8 cellular contexts compared by ENCODE assay signal in genomic region chr11:73982990-73983763, GRCh38. TPM values are rescaled to one million over a fixed set of nuclear protein-coding genes. Genes with fewer than 3 reads are reported as not detected.
A peak's percentile ranks its signal among the peaks of the same experiment; 100 is the strongest.
DNase-seq lines count a peak whose midpoint lies in the region; FAIRE-seq and TF ChIP-seq lines count a peak whose summit lies in the region.

No MANE protein-coding gene starts in this region.

- H4K91ac ChIP-seq in H1 (replicated peaks; ENCODE audit: insufficient read length, low read length) = peak overlapping the region; percentile 95

- H3K79me2 ChIP-seq in H1 (ENCODE audit: control insufficient read depth in 1 of 2, insufficient read depth in 2 of 2, low read length in 2 of 2) (peaks cover 0 to 6% of the 10 kb centered on the region in 2 experiments; a peak in 1 of 4 replicates), mesendoderm (ENCODE audit: control insufficient read depth, insufficient read depth, low read length) (peaks cover 7% of the 10 kb centered on the region)

- H4K5ac ChIP-seq in H1 (ENCODE audit: insufficient read length, low read depth, low read length) (peak overlapping the region; percentile 87), mesendoderm (ENCODE audit: low read length) (no peak overlapping the region)

- H2BK20ac ChIP-seq in H1 (ENCODE audit: low read length) = peak overlapping the region; percentile 93; the same call in 1 of the 2 replicates

- H3K4me3 ChIP-seq in H1 (ENCODE audit: extremely low read depth in 1 of 4, insufficient read depth in 2 of 4, low read depth in 3 of 4, low read length in 4 of 4) = peak overlapping the region; percentile 71 to 96 (median 79)
- H3K4me3 ChIP-seq in mesendoderm (ENCODE audit: low read length) = peak overlapping the region; percentile 37

- H3K27me3 ChIP-seq in H1 (replicated peaks in 1 of 4; ENCODE audit: control insufficient read depth in 3 of 4, extremely low read depth in 1 of 4, insufficient read depth in 3 of 4, low read length in 3 of 4) (peaks cover 0 to 2% (median 0%) of the 10 kb centered on the region in 4 experiments; a peak in 2 of 7 replicates), mesendoderm (ENCODE audit: insufficient read depth, low read length, poor library complexity) (no peaks in the 10 kb centered on the region)

- 4% methylated on average over 51 of the region's 59 CpGs; no CpG with 5 or more reads in 1 of the 2 experiments for WGBS in H1 (ENCODE audit: extremely low coverage in 1 of 2, insufficient coverage in 1 of 2, insufficient read length in 1 of 2, insufficient replicate concordance in 2 of 2, low coverage in 1 of 2, low lambda C conversion rate in 2 of 2, missing lambda C conversion rate in 1 of 2), 2 experiments
- WGBS in mesendoderm (ENCODE audit: extremely low coverage, insufficient coverage, low lambda C conversion rate) = no CpG with 5 or more reads among the region's 59 CpGs

- POLR2A ChIA-PET in H1 (lab: Charles Lee; ENCODE audit: partially characterized antibody) = interaction anchor here (0.9 to 6.8 kb wide), 5 partner anchors 13 to 190 kb away, joined by 4 to 94 read pairs (median 11); no protein-coding TSS in a partner anchor

- H3K14ac ChIP-seq in H1 (ENCODE audit: insufficient read length) = peak overlapping the region; percentile 25

- H4K20me1 ChIP-seq in H1 (replicated peaks in 1 of 2; ENCODE audit: control insufficient read depth in 1 of 2, insufficient read depth in 2 of 2, low read length in 2 of 2) = peaks cover 0 to 4% of the 10 kb centered on the region in 2 experiments

- peaks cover 2% of the 10 kb centered on the region; the same call in 1 of the 2 replicates for H3K79me1 ChIP-seq in H1 (ENCODE audit: low read depth, low read length)
- peaks cover 10% of the 10 kb centered on the region for H3K79me1 ChIP-seq in mesendoderm (ENCODE audit: low read length)

- H3K4me1 ChIP-seq in H1 (replicated peaks in 1 of 4; ENCODE audit: control insufficient read depth in 3 of 4, insufficient read depth in 4 of 4, low read length in 3 of 4) (peaks cover 7 to 18% (median 10%) of the 10 kb centered on the region in 4 experiments), mesendoderm (ENCODE audit: control insufficient read depth, low read depth, low read length) (peaks cover 16% of the 10 kb centered on the region)

- H2BK15ac ChIP-seq in H1 (ENCODE audit: low read length) (peak overlapping the region; percentile 100; the same call in 1 of the 2 replicates), mesendoderm (replicated peaks; ENCODE audit: low read depth) (no peak overlapping the region)

- peak overlapping the region; percentile 86 to 100 for H3K4me2 ChIP-seq in H1 (ENCODE audit: insufficient read depth in 1 of 2, low read depth in 2 of 2, low read length in 2 of 2)
- peak overlapping the region; percentile 84 for H3K4me2 ChIP-seq in mesendoderm (ENCODE audit: low read length)

- H3K36me3 ChIP-seq in H1 (ENCODE audit: control insufficient read depth in 2 of 4, insufficient read depth in 4 of 4, low read length in 3 of 4) (peaks cover 2 to 29% (median 8%) of the 10 kb centered on the region in 4 experiments; a peak in 5 of 8 replicates), mesendoderm (ENCODE audit: control insufficient read depth, insufficient read depth, low read length) (peaks cover 6% of the 10 kb centered on the region)

- H3K9me3 ChIP-seq in H1 (ENCODE audit: insufficient read depth in 2 of 2, low read depth in 1 of 2, low read length in 1 of 2) = no peaks in the 10 kb centered on the region

- FAIRE-seq in H1 (lab: Jason Lieb, UNC) = no peak

- peak in 1 of 2 experiments; percentile 23; a peak in 1 of 3 replicates for TF ChIP-seq POLR2A in H1 (IDR thresholded peaks at IDR 0.05; ENCODE audit: control extremely low read depth in 1 of 2, low read depth in 2 of 2, low read length in 2 of 2)

- H3K9ac ChIP-seq in H1 (replicated peaks in 1 of 4; ENCODE audit: extremely low read depth in 1 of 4, low read depth in 3 of 4, low read length in 3 of 4) (peak overlapping the region in 3 of 4 experiments; percentile 77 to 86 (median 81); a peak in 6 of 7 replicates), mesendoderm (ENCODE audit: low read length) (peak overlapping the region; percentile 81)

- H2BK120ac ChIP-seq in H1 (replicated peaks; ENCODE audit: low read depth, low read length) (peak overlapping the region; percentile 76), mesendoderm (ENCODE audit: low read depth, low read length) (no peak overlapping the region)

- H3K18ac ChIP-seq in H1 (ENCODE audit: extremely low read depth, low read length) (peak overlapping the region; percentile 100), mesendoderm (ENCODE audit: low read length) (no peak overlapping the region)

- H2AFZ ChIP-seq in H1 (ENCODE audit: low read length) = peak overlapping the region; percentile 96

- TF ChIP-seq EP300 in H1 (IDR thresholded peaks at IDR 0.05; ENCODE audit: borderline replicate concordance in 1 of 2, low read depth in 2 of 2, low read length in 2 of 2) = no peak

- DNase-seq in COLO829 (ENCODE audit: low spot score) = peak; percentile 75
- DNase-seq in GM20000 (ENCODE audit: low spot score) = peak; percentile 97
- DNase-seq in HS-27A (ENCODE audit: low read depth) = peak; percentile 85
- DNase-seq in NK-92 (lab: John Stamatoyannopoulos, UW; ENCODE audit: unreplicated experiment) = peak; percentile 59
- peak; percentile 80 to 84 for DNase-seq in activated CD8-positive, alpha-beta memory T cell treated with anti-CD3 and anti-CD28 coated beads for 4 hours (ENCODE audit: low read depth in 2 of 2)
- DNase-seq in H1 (ENCODE audit: low read depth in 1 of 2, low spot score in 2 of 2) = peak; percentile 74 to 91
- DNase-seq in mesendoderm = peak; percentile 95
- DNase-seq in stimulated activated CD8-positive, alpha-beta memory T cell treated with anti-CD3 and anti-CD28 coated beads, Interleukin-12 subunit alpha, Interleukin-12 subunit beta, amount 100 ng/mL, for 24 hours (ENCODE audit: extremely low read depth) = peak; percentile 88

- peak overlapping the region; percentile 94 for H4K8ac ChIP-seq in H1 (ENCODE audit: extremely low read depth, insufficient read depth, low read length)
- no peak overlapping the region for H4K8ac ChIP-seq in mesendoderm (ENCODE audit: low read depth, low read length)

- peak overlapping the region; percentile 85 for H3K56ac ChIP-seq in H1 (replicated peaks; ENCODE audit: insufficient read length, low read depth, low read length)
- H3K56ac ChIP-seq in mesendoderm (ENCODE audit: low read length) = peak overlapping the region; percentile 91

- peaks cover 10% of the 10 kb centered on the region for H3K23me2 ChIP-seq in H1 (ENCODE audit: low read depth, low read length)

- H3K23ac ChIP-seq in H1 (ENCODE audit: insufficient read length) (no peak overlapping the region), mesendoderm (ENCODE audit: low read length) (peak overlapping the region; percentile 10)

- H3K4ac ChIP-seq in H1 (replicated peaks; ENCODE audit: insufficient read length, low read depth, low read length) = peak overlapping the region; percentile 99
- H3K4ac ChIP-seq in mesendoderm (ENCODE audit: low read depth, low read length) = no peak overlapping the region

- H2BK5ac ChIP-seq in H1 (ENCODE audit: low read depth, low read length) (peak overlapping the region; percentile 96), mesendoderm (ENCODE audit: low read length) (peak overlapping the region; percentile 62)

- peak overlapping the region; percentile 97; the same call in 1 of the 2 replicates for H2BK12ac ChIP-seq in H1 (ENCODE audit: low read depth, low read length)

- TF ChIP-seq CTCF in GM20000 (IDR thresholded peaks at IDR 0.05; ENCODE audit: extremely low read depth, missing control alignments) = no peak
- no peak for TF ChIP-seq CTCF in H1 (IDR thresholded peaks at IDR 0.05; ENCODE audit: control extremely low read depth in 1 of 3, insufficient read depth in 1 of 3, low read depth in 1 of 3, low read length in 3 of 3)

- CTCF ChIA-PET in H1 (lab: Charles Lee; ENCODE audit: partially characterized antibody) = interaction anchor here (0.7 to 1.2 kb wide), 2 partner anchors 11 to 14 kb away, joined by 3 to 5 read pairs; no protein-coding TSS in a partner anchor

- H2AK5ac ChIP-seq in H1 (ENCODE audit: low read depth, low read length) = 0 out of 2 replicates have a peak overlapping the region, but pooled peaks have one; percentile 77
- H2AK5ac ChIP-seq in mesendoderm (ENCODE audit: low read length) = no peak overlapping the region

- H3K27ac ChIP-seq in H1 (ENCODE audit: low read depth, low read length) (peak overlapping the region; percentile 75), mesendoderm (ENCODE audit: low read depth, low read length) (peak overlapping the region; percentile 31)

- TF ChIP-seq RAD21 in H1 (IDR thresholded peaks at IDR 0.05 in 1 of 2, conservative IDR thresholded peaks at IDR 0.05 in 1 of 2; ENCODE audit: low read depth in 2 of 2, low read length in 2 of 2) = no peak

RNA-seq across cellular contexts. Expression of gene UCP2, which starts 0.5 kb away (rescaled TPM):
- total RNA-seq in H1 (2021; fragmentation: NEBNext Ultra II Directional; extraction: Animal tissue kit (Norgen Biotek cat#: 25700)) = 39.8 and 46.2 TPM in 2 replicates
- polyA plus RNA-seq in H1 (2011; rRNA removed) = 55.2 and 79.1 TPM in 2 replicates
- 42.6 TPM for polyA plus RNA-seq in H1 (2011; cell fraction: cytosol; rRNA removed)
- polyA plus RNA-seq in H1 (2011; cell fraction: nucleus; rRNA removed) = 42.7 TPM
- polyA plus RNA-seq in H1 (2012, experiment 1 of 2) = 28.1 to 49.5 TPM (median 39.5 TPM) in 4 replicates
- polyA plus RNA-seq in H1 (2012, experiment 2 of 2) = 31.0 TPM
- 31.3 TPM for polyA plus RNA-seq in H1 (2013, experiment 1 of 2)
- 31.0 TPM for polyA plus RNA-seq in H1 (2013, experiment 2 of 2)
- polyA minus RNA-seq in H1 (2011; rRNA and poly(A)+ RNA removed) = 52.7 and 73.3 TPM in 2 replicates
- 54.7 TPM for polyA minus RNA-seq in H1 (2011; cell fraction: cytosol; rRNA and poly(A)+ RNA removed)
- polyA minus RNA-seq in H1 (2011; cell fraction: nucleus; rRNA and poly(A)+ RNA removed) = 53.6 TPM
- polyA plus RNA-seq in mesendoderm (2013, experiment 1 of 2) = 47.4 TPM
- polyA plus RNA-seq in mesendoderm (2013, experiment 2 of 2) = 47.6 TPM

RNA-seq across cellular contexts. Expression of gene UCP3, which starts 25.7 kb away (rescaled TPM):
- total RNA-seq in H1 (2021; fragmentation: NEBNext Ultra II Directional; extraction: Animal tissue kit (Norgen Biotek cat#: 25700)) = 0.92 and 1.3 TPM in 2 replicates
- polyA plus RNA-seq in H1 (2011; rRNA removed) = 0.67 and 0.85 TPM in 2 replicates
- 0.80 TPM for polyA plus RNA-seq in H1 (2011; cell fraction: cytosol; rRNA removed)
- polyA plus RNA-seq in H1 (2011; cell fraction: nucleus; rRNA removed) = 5.5 TPM
- polyA plus RNA-seq in H1 (2012, experiment 1 of 2) = 0.59 to 2.2 TPM (median 1.1 TPM) in 4 replicates
- 0.12 TPM for polyA plus RNA-seq in H1 (2012, experiment 2 of 2)
- polyA plus RNA-seq in H1 (2013, experiment 1 of 2) = 0.65 TPM
- polyA plus RNA-seq in H1 (2013, experiment 2 of 2) = 0.57 TPM
- polyA minus RNA-seq in H1 (2011; rRNA and poly(A)+ RNA removed) = 1.0 and 1.4 TPM in 2 replicates
- not detected for polyA minus RNA-seq in H1 (2011; cell fraction: cytosol; rRNA and poly(A)+ RNA removed)
- polyA minus RNA-seq in H1 (2011; cell fraction: nucleus; rRNA and poly(A)+ RNA removed) = 3.5 TPM
- 0.18 TPM for polyA plus RNA-seq in mesendoderm (2013, experiment 1 of 2)
- polyA plus RNA-seq in mesendoderm (2013, experiment 2 of 2) = 0.28 TPM

RNA-seq across cellular contexts. Expression of gene DNAJB13, which starts 32.4 kb away (rescaled TPM):
- total RNA-seq in H1 (2021; fragmentation: NEBNext Ultra II Directional; extraction: Animal tissue kit (Norgen Biotek cat#: 25700)) = 0.54 TPM in 1 of 2 replicates, not detected in the other
- 0.05 and 0.27 TPM in 2 replicates for polyA plus RNA-seq in H1 (2011; rRNA removed)
- polyA plus RNA-seq in H1 (2011; cell fraction: cytosol; rRNA removed) = 0.32 TPM
- polyA plus RNA-seq in H1 (2011; cell fraction: nucleus; rRNA removed) = 1.0 TPM
- polyA plus RNA-seq in H1 (2012, experiment 1 of 2) = 0.32 to 0.90 TPM (median 0.56 TPM) in 4 replicates
- polyA plus RNA-seq in H1 (2012, experiment 2 of 2) = not detected
- 0.08 TPM for polyA plus RNA-seq in H1 (2013, experiment 1 of 2)
- polyA plus RNA-seq in H1 (2013, experiment 2 of 2) = 0.09 TPM
- polyA minus RNA-seq in H1 (2011; rRNA and poly(A)+ RNA removed) = not detected in 2 replicates
- not detected for polyA minus RNA-seq in H1 (2011; cell fraction: cytosol; rRNA and poly(A)+ RNA removed)
- 0.50 TPM for polyA minus RNA-seq in H1 (2011; cell fraction: nucleus; rRNA and poly(A)+ RNA removed)
- 0.04 TPM for polyA plus RNA-seq in mesendoderm (2013, experiment 1 of 2)
- not detected for polyA plus RNA-seq in mesendoderm (2013, experiment 2 of 2)

Comparison
In these comparisons a context has a peak if more than half of its experiments do, and no peak if none do; other contexts are left out.
1. Peak in every context shown above with its lines: DNase-seq, H3K4me3 ChIP-seq and H3K27ac ChIP-seq.